In the genomic region with DNA sequence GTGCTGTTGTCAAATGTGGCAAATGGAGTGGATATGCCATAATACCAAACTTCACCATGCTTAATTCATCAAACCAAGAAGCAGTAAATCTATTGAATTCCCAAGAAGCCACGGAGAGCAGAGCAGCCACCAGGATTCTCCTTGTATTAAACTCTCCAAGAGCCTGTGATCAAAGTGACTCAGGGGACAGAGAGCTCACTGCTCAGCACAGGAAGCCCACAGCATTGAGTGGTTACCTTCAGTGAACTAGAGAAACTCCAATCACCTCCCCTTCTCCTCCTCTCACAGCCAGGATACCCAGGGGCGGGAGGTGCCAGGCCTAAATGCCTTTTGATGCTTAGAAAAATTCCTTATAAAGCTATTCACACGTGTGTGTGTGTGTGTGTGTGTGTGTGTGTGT, we compare ENCODE assay signal across 14 cellular contexts.
DNase-seq lines count a peak whose midpoint lies in the region; ATAC-seq and TF ChIP-seq lines count a peak whose summit lies in the region.
"Had no signal": no experiment of that assay in that cellular context is flagged by ENCODE, and none has a peak within 500 bp of the region (broad histone marks: within the 10 kb centered on the region; RNA-seq: fewer than 3 reads in every experiment).

No MANE protein-coding gene starts in this region.

- H3K36me3 Mint-ChIP-seq in brain, result no peaks in the 10 kb centered on the region
- no peaks in the 10 kb centered on the region for H3K36me3 Mint-ChIP-seq in WTC11
- H3K36me3 Mint-ChIP-seq: CD14-positive monocyte had no signal

- CTCF ChIA-PET in WTC11 (lab: Charles Lee), result no interaction called here

- H3K4me3 Mint-ChIP-seq in brain (no peak overlapping the region), WTC11 (no peak overlapping the region)
- H3K4me3 Mint-ChIP-seq: CD14-positive monocyte had no signal

- ATAC-seq in GM19324 (IDR thresholded peaks at IDR 0.05; ENCODE audit: low FRiP score, unreplicated experiment) (peak; percentile 8), HG03135 (IDR thresholded peaks at IDR 0.05; ENCODE audit: unreplicated experiment) (peak; percentile 23), WTC11 (no peak), heart right ventricle (no peak)

- no peak overlapping the region for H3K27ac ChIP-seq in heart right ventricle

- DNase-seq in AG10803 (ENCODE audit: low read depth) (peak; percentile 5), WTC11 (ENCODE audit: low spot score) (no peak), H7 (no peak), heart right ventricle (no peak)
- DNase-seq in stimulated activated CD4-positive, alpha-beta T cell treated with anti-CD3 and anti-CD28 coated beads, Interleukin-4, amount 100 ng/mL, for 24 hours, result no peak
- DNase-seq: Caco-2; NCI-H226; NCI-H526 treated with DMSO at 0.1 percent for 48 hours; NK-92 treated with Interleukin-12 subunit alpha and Interleukin-12 subunit beta, amount 100 ng/mL, for 24 hours; T-helper 1 cell had no signal

- H3K9me3 Mint-ChIP-seq in brain, result peaks cover 5 to 15% (median 7%) of the 10 kb centered on the region in 5 experiments
- peaks cover 13% of the 10 kb centered on the region for H3K9me3 Mint-ChIP-seq in WTC11

- intact Hi-C loops in heart right ventricle (cut with DNase I), result no loop called here

- H3K4me1 Mint-ChIP-seq in brain, result peaks cover 46% of the 10 kb centered on the region
- no peaks in the 10 kb centered on the region for H3K4me1 Mint-ChIP-seq in WTC11
- H3K4me1 Mint-ChIP-seq: CD14-positive monocyte had no signal

- TF ChIP-seq CTCF in AG10803 (conservative IDR thresholded peaks at IDR 0.05; ENCODE audit: low read length) (no peak), brain (conservative IDR thresholded peaks at IDR 0.05) (no peak), WTC11 (IDR thresholded peaks at IDR 0.05) (no peak), heart right ventricle (IDR thresholded peaks at IDR 0.05) (no peak)

- peaks cover 0 to 17% (median 0%) of the 10 kb centered on the region in 11 donors for H3K9me3 ChIP-seq in heart right ventricle
- H3K9me3 ChIP-seq: Caco-2 had no signal

- H3K36me3 ChIP-seq in H7 (replicated peaks; ENCODE audit: control insufficient read depth, insufficient read depth, low read length), result no peaks in the 10 kb centered on the region
- H3K36me3 ChIP-seq in heart right ventricle, result no peaks in the 10 kb centered on the region

- H3K4me1 ChIP-seq in heart right ventricle, result peaks cover 0 to 7% (median 0%) of the 10 kb centered on the region in 9 donors
- H3K4me1 ChIP-seq: Caco-2 had no signal

- WGBS in heart right ventricle, 2 donors, result 69 to 79% methylated on average over 3 of the region's 3 CpGs

- H3K27ac Mint-ChIP-seq in brain (peak overlapping the region in 4 of 5 experiments; percentile 14 to 59 (median 40)), WTC11 (no peak overlapping the region)
- H3K27ac Mint-ChIP-seq: CD14-positive monocyte had no signal

- POLR2A ChIA-PET in WTC11 (lab: Charles Lee), result no interaction called here

- no peaks in the 10 kb centered on the region for H3K27me3 Mint-ChIP-seq in brain
- H3K27me3 Mint-ChIP-seq in WTC11 (ENCODE audit: low read depth), result 0 out of 2 replicates have a peak, but pooled peaks cover 3% of the 10 kb centered on the region

- no peaks in the 10 kb centered on the region for H3K27me3 ChIP-seq in H7 (ENCODE audit: control insufficient read depth, insufficient read depth, low read length)
- H3K27me3 ChIP-seq in heart right ventricle, result no peaks in the 10 kb centered on the region

- no peak overlapping the region for H3K4me3 ChIP-seq in AG10803 (ENCODE audit: low read length)
- no peak overlapping the region for H3K4me3 ChIP-seq in H7 (ENCODE audit: insufficient read depth, low read depth, low read length)
- H3K4me3 ChIP-seq in heart right ventricle, result no peak overlapping the region

TF ChIP-seq in WTC11, 78 proteins besides CTCF, POLR2A, EP300 and RAD21 (continues in another document):
- TF ChIP-seq ZNF232 (CRISPR knock-in tag; IDR thresholded peaks at IDR 0.05), result no peak
- TF ChIP-seq ARID4B (CRISPR knock-in tag; IDR thresholded peaks at IDR 0.05; ENCODE audit: borderline replicate concordance), result no peak
- no peak for TF ChIP-seq OVOL2 (CRISPR knock-in tag; IDR thresholded peaks at IDR 0.05; ENCODE audit: borderline replicate concordance)
- TF ChIP-seq MAX (CRISPR knock-in tag; IDR thresholded peaks at IDR 0.05), result no peak
- TF ChIP-seq NR2C2 (CRISPR knock-in tag; IDR thresholded peaks at IDR 0.05), result no peak
- TF ChIP-seq, protein P1, sequence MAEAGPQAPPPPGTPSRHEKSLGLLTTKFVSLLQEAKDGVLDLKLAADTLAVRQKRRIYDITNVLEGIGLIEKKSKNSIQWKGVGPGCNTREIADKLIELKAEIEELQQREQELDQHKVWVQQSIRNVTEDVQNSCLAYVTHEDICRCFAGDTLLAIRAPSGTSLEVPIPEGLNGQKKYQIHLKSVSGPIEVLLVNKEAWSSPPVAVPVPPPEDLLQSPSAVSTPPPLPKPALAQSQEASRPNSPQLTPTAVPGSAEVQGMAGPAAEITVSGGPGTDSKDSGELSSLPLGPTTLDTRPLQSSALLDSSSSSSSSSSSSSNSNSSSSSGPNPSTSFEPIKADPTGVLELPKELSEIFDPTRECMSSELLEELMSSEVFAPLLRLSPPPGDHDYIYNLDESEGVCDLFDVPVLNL (CRISPR knock-in tag; IDR thresholded peaks at IDR 0.05; ENCODE audit: borderline replicate concordance, low read depth), result no peak
- TF ChIP-seq, protein P2, sequence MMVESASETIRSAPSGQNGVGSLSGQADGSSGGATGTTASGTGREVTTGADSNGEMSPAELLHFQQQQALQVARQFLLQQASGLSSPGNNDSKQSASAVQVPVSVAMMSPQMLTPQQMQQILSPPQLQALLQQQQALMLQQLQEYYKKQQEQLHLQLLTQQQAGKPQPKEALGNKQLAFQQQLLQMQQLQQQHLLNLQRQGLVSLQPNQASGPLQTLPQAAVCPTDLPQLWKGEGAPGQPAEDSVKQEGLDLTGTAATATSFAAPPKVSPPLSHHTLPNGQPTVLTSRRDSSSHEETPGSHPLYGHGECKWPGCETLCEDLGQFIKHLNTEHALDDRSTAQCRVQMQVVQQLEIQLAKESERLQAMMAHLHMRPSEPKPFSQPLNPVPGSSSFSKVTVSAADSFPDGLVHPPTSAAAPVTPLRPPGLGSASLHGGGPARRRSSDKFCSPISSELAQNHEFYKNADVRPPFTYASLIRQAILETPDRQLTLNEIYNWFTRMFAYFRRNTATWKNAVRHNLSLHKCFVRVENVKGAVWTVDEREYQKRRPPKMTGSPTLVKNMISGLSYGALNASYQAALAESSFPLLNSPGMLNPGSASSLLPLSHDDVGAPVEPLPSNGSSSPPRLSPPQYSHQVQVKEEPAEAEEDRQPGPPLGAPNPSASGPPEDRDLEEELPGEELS (CRISPR knock-in tag; IDR thresholded peaks at IDR 0.05), result no peak
- no peak for TF ChIP-seq ZSCAN18 (CRISPR knock-in tag; IDR thresholded peaks at IDR 0.05)
- no peak for TF ChIP-seq SOX15 (CRISPR knock-in tag; IDR thresholded peaks at IDR 0.05)
- no peak for TF ChIP-seq MXD4 (CRISPR knock-in tag; IDR thresholded peaks at IDR 0.05; ENCODE audit: borderline replicate concordance)

Comparison
In these comparisons a context has a peak if more than half of its experiments do, and no peak if none do; other contexts are left out.
1. ATAC-seq: peak in GM19324 (single experiment) and HG03135 (single experiment); none in WTC11 (single experiment) and heart right ventricle (0 of 8).